10 cellular contexts compared by ENCODE assay signal in the genomic region with DNA sequence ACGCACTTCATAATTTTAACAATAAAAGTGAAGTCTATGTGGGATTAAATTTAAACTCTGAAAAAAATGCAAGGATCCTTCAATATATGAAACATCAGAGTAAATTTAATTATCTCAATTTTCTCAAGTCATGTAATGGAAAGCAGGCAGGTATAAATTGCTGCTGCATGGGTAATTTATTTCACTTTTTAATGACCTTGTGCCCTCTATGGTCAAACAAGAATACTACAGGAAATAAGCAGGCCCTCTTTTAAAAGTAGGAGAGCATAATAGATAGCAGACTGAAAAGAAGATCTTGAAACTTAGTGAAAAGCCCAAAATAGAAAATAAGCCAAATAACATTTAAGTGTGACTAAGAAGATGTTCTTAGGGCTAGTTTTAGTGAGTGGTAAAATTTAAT. TPM values are rescaled to one million over a fixed set of nuclear protein-coding genes. Genes with fewer than 3 reads are reported as not detected.
DNase-seq lines count a peak whose midpoint lies in the region; ATAC-seq and TF ChIP-seq lines count a peak whose summit lies in the region.
"Had no signal": no experiment of that assay in that cellular context is flagged by ENCODE, and none has a peak within 500 bp of the region (broad histone marks: within the 10 kb centered on the region; RNA-seq: fewer than 3 reads in every experiment).

No MANE protein-coding gene starts in this region.

- no peaks in the 10 kb centered on the region for H3K9me3 ChIP-seq in lung (ENCODE audit: control insufficient read depth in 2 of 2, insufficient read depth in 1 of 2, low read length in 1 of 2)

- 97 to 100% methylated on average over 1 of the region's 1 CpG for WGBS in lung, 2 donors

- no peaks in the 10 kb centered on the region for H3K27me3 ChIP-seq in lung (ENCODE audit: control insufficient read depth, insufficient read depth)

- no peaks in the 10 kb centered on the region for H3K9me3 Mint-ChIP-seq in activated T-cell treated with anti-CD3 and anti-CD28 coated beads, Interleukin-2, amount 50 U/mL, for 4 hours
- H3K9me3 Mint-ChIP-seq in stimulated activated effector memory CD8-positive, alpha-beta T cell treated with anti-CD3 and anti-CD28 coated beads, Interleukin-12 subunit alpha, Interleukin-12 subunit beta, amount 100 ng/mL, for 72 hours, result no peaks in the 10 kb centered on the region
- H3K9me3 Mint-ChIP-seq: IgD-negative memory B cell had no signal

- peak; percentile 9 for TF ChIP-seq CTCF in lung (IDR thresholded peaks at IDR 0.05; ENCODE audit: control extremely low read depth, extremely low read depth)

- no peak overlapping the region for H3K4me3 Mint-ChIP-seq in activated T-cell treated with anti-CD3 and anti-CD28 coated beads, Interleukin-2, amount 50 U/mL, for 4 hours
- H3K4me3 Mint-ChIP-seq in stimulated activated effector memory CD8-positive, alpha-beta T cell treated with anti-CD3 and anti-CD28 coated beads, Interleukin-12 subunit alpha, Interleukin-12 subunit beta, amount 100 ng/mL, for 72 hours, result no peak overlapping the region
- H3K4me3 Mint-ChIP-seq: IgD-negative memory B cell had no signal

- H3K27ac ChIP-seq in lung (ENCODE audit: low read depth in 1 of 2, low read length in 1 of 2), result no peak overlapping the region
- H3K27ac ChIP-seq: epithelial cell of prostate had no signal

- no peaks in the 10 kb centered on the region for H3K36me3 Mint-ChIP-seq in activated T-cell treated with anti-CD3 and anti-CD28 coated beads, Interleukin-2, amount 50 U/mL, for 4 hours (ENCODE audit: insufficient read depth)
- H3K36me3 Mint-ChIP-seq in stimulated activated effector memory CD8-positive, alpha-beta T cell treated with anti-CD3 and anti-CD28 coated beads, Interleukin-12 subunit alpha, Interleukin-12 subunit beta, amount 100 ng/mL, for 72 hours, result no peaks in the 10 kb centered on the region
- H3K36me3 Mint-ChIP-seq: IgD-negative memory B cell had no signal

- no peak overlapping the region for H3K27ac Mint-ChIP-seq in stimulated activated effector memory CD8-positive, alpha-beta T cell treated with anti-CD3 and anti-CD28 coated beads, Interleukin-12 subunit alpha, Interleukin-12 subunit beta, amount 100 ng/mL, for 72 hours

- H3K27me3 Mint-ChIP-seq in activated T-cell treated with anti-CD3 and anti-CD28 coated beads, Interleukin-2, amount 50 U/mL, for 4 hours (ENCODE audit: low read depth), result no peaks in the 10 kb centered on the region
- H3K27me3 Mint-ChIP-seq: IgD-negative memory B cell had no signal

- no peaks in the 10 kb centered on the region for H3K4me1 Mint-ChIP-seq in activated T-cell treated with anti-CD3 and anti-CD28 coated beads, Interleukin-2, amount 50 U/mL, for 4 hours (ENCODE audit: low read depth)
- H3K4me1 Mint-ChIP-seq in stimulated activated effector memory CD8-positive, alpha-beta T cell treated with anti-CD3 and anti-CD28 coated beads, Interleukin-12 subunit alpha, Interleukin-12 subunit beta, amount 100 ng/mL, for 72 hours, result no peaks in the 10 kb centered on the region

- peak; percentile 71 for ATAC-seq in HG03039 (IDR thresholded peaks at IDR 0.05; ENCODE audit: unreplicated experiment)
- peak; percentile 76 for ATAC-seq in SK-N-SH treated with all-trans-retinoic acid at 6 μM for 48 hours
- ATAC-seq in lung (ENCODE audit: insufficient read depth, low FRiP score), result no peak
- ATAC-seq in activated T-cell treated with anti-CD3 and anti-CD28 coated beads, Interleukin-2, amount 50 U/mL, for 4 hours, result no peak
- no peak for ATAC-seq in HG03025 (IDR thresholded peaks at IDR 0.05; ENCODE audit: low FRiP score, unreplicated experiment)
- no peak for ATAC-seq in stimulated activated effector memory CD8-positive, alpha-beta T cell treated with anti-CD3 and anti-CD28 coated beads, Interleukin-12 subunit alpha, Interleukin-12 subunit beta, amount 100 ng/mL, for 72 hours

- DNase-seq in ELR (ENCODE audit: low read depth) (peak; percentile 41), lung (ENCODE audit: low spot score) (no peak), hepatic stellate cell (ENCODE audit: low spot score) (no peak)
- no peak for DNase-seq in activated T-cell treated with anti-CD3 and anti-CD28 coated beads, Interleukin-2, amount 50 U/mL, for 4 hours
- no peak for DNase-seq in stimulated activated effector memory CD8-positive, alpha-beta T cell treated with anti-CD3 and anti-CD28 coated beads, Interleukin-12 subunit alpha, Interleukin-12 subunit beta, amount 100 ng/mL, for 72 hours (ENCODE audit: low spot score in 2 of 2)

- H3K4me1 ChIP-seq in lung (ENCODE audit: control insufficient read depth in 2 of 2, insufficient read depth in 2 of 2, low read length in 2 of 2), result no peaks in the 10 kb centered on the region

- no peaks in the 10 kb centered on the region for H3K36me3 ChIP-seq in lung (ENCODE audit: control insufficient read depth in 2 of 2, insufficient read depth in 2 of 2, low read length in 2 of 2)

- H3K4me3 ChIP-seq in lung, result no peak overlapping the region

TF ChIP-seq in SK-N-SH treated with all-trans-retinoic acid at 6 μM for 48 hours, 23 proteins besides CTCF, POLR2A, EP300 and RAD21:
- no peak for TF ChIP-seq ISL1 (CRISPR knock-in tag; IDR thresholded peaks at IDR 0.05)
- no peak for TF ChIP-seq GLIS3 (CRISPR knock-in tag; IDR thresholded peaks at IDR 0.05)
- TF ChIP-seq PPARA (CRISPR knock-in tag; IDR thresholded peaks at IDR 0.05; ENCODE audit: borderline replicate concordance), result no peak
- TF ChIP-seq, protein P1, sequence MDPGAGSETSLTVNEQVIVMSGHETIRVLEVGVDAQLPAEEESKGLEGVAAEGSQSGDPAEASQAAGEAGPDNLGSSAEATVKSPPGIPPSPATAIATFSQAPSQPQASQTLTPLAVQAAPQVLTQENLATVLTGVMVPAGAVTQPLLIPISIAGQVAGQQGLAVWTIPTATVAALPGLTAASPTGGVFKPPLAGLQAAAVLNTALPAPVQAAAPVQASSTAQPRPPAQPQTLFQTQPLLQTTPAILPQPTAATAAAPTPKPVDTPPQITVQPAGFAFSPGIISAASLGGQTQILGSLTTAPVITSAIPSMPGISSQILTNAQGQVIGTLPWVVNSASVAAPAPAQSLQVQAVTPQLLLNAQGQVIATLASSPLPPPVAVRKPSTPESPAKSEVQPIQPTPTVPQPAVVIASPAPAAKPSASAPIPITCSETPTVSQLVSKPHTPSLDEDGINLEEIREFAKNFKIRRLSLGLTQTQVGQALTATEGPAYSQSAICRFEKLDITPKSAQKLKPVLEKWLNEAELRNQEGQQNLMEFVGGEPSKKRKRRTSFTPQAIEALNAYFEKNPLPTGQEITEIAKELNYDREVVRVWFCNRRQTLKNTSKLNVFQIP (CRISPR knock-in tag; IDR thresholded peaks at IDR 0.05; ENCODE audit: borderline replicate concordance, low read depth), result no peak
- TF ChIP-seq, protein P2, sequence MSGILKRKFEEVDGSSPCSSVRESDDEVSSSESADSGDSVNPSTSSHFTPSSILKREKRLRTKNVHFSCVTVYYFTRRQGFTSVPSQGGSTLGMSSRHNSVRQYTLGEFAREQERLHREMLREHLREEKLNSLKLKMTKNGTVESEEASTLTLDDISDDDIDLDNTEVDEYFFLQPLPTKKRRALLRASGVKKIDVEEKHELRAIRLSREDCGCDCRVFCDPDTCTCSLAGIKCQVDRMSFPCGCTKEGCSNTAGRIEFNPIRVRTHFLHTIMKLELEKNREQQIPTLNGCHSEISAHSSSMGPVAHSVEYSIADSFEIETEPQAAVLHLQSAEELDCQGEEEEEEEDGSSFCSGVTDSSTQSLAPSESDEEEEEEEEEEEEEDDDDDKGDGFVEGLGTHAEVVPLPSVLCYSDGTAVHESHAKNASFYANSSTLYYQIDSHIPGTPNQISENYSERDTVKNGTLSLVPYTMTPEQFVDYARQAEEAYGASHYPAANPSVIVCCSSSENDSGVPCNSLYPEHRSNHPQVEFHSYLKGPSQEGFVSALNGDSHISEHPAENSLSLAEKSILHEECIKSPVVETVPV (CRISPR knock-in tag; IDR thresholded peaks at IDR 0.05), result no peak
- TF ChIP-seq ZFP3 (CRISPR knock-in tag; IDR thresholded peaks at IDR 0.05), result no peak
- no peak for TF ChIP-seq TCF4 (CRISPR knock-in tag; IDR thresholded peaks at IDR 0.05; ENCODE audit: borderline replicate concordance)
- TF ChIP-seq CSDC2 (CRISPR knock-in tag; IDR thresholded peaks at IDR 0.05), result no peak
- TF ChIP-seq SNAI2 (CRISPR knock-in tag; IDR thresholded peaks at IDR 0.05), result no peak
- no peak for TF ChIP-seq OSR1 (CRISPR knock-in tag; IDR thresholded peaks at IDR 0.05)
- no peak for TF ChIP-seq TOX (CRISPR knock-in tag; IDR thresholded peaks at IDR 0.05; ENCODE audit: borderline replicate concordance)

RNA-seq across cellular contexts. Expression of a gene that starts 22.9 kb away (rescaled TPM):
- total RNA-seq in lung, result 10 to 100 TPM; 28.8 to 30.9 TPM
- 10 to 100 TPM; 22.4 to 31.3 TPM for polyA plus RNA-seq in lung
- total RNA-seq in activated T-cell treated with anti-CD3 and anti-CD28 coated beads, Interleukin-2, amount 50 U/mL, for 4 hours, result 10 to 100 TPM; 62.4 to 65.4 (median 64.0) TPM

RNA-seq across cellular contexts. Expression of a gene that starts 47.5 kb away (rescaled TPM):
- 100 to 1,000 TPM in 1 of 2 donors, 10 to 100 TPM in 1; 26.7 to 102 TPM for total RNA-seq in lung
- 10 to 100 TPM in 1 of 2 donors, 1 to 10 TPM in 1; 9.5 to 10.8 TPM for polyA plus RNA-seq in lung
- 10 to 100 TPM; 30.0 to 33.0 (median 31.9) TPM for total RNA-seq in activated T-cell treated with anti-CD3 and anti-CD28 coated beads, Interleukin-2, amount 50 U/mL, for 4 hours

Comparison
In these comparisons a context has a peak if more than half of its experiments do, and no peak if none do; other contexts are left out.
1. ATAC-seq: peak in HG03039 (single experiment) and SK-N-SH treated with all-trans-retinoic acid at 6 μM for 48 hours (single experiment); none in lung (single experiment), activated T-cell treated with anti-CD3 and anti-CD28 coated beads, Interleukin-2, amount 50 U/mL, for 4 hours (0 of 2), HG03025 (single experiment) and stimulated activated effector memory CD8-positive, alpha-beta T cell treated with anti-CD3 and anti-CD28 coated beads, Interleukin-12 subunit alpha, Interleukin-12 subunit beta, amount 100 ng/mL, for 72 hours (single experiment).